2 cellular contexts compared by ENCODE assay signal in the genomic region with DNA sequence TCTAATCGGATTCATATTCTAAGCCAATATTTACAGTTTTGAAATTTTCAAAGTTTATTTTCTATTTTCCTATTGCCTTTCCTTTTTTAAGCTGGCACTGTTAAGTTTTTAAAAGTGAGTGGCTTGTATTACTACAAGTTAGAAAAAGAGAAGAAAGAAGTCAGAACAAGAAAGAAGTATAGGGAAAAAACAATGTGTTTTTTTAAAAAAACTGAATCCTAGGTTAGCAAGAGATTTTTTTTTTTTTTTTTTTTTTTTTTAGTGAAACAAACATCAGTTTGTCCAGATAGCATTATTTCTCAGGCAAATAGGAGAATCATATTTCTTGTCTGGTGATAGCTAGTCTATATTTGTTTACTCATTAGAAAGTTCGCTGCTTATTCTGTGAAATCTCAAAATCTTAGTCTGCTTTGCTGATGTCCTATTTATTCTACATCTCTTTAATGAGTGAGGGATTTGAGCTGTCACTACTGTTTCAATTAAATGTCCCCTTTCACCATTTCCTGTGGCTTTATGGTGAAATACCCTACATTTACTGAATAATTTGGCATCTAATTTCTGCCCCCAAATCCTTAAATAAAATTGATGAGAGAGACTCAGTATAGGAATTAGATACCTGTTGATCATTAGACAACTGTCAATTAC.
TF ChIP-seq lines count a peak whose summit lies in the region.

No MANE protein-coding gene starts in this region.

TF ChIP-seq in SK-N-SH, 30 proteins besides CTCF, POLR2A, EP300 and RAD21 (continued from another document):
- TF ChIP-seq FOSL2 (IDR thresholded peaks at IDR 0.05; ENCODE audit: borderline replicate concordance, low read depth) (no peak), MEF2A (IDR thresholded peaks at IDR 0.05; ENCODE audit: borderline replicate concordance, low read depth) (no peak), EZH2phosphoT487 (IDR thresholded peaks at IDR 0.05; ENCODE audit: borderline replicate concordance, low read depth) (no peak), YY1 (IDR thresholded peaks at IDR 0.05; ENCODE audit: low read depth) (no peak), FOXM1 (IDR thresholded peaks at IDR 0.05; ENCODE audit: low read depth) (no peak)
- TF ChIP-seq, protein P1, sequence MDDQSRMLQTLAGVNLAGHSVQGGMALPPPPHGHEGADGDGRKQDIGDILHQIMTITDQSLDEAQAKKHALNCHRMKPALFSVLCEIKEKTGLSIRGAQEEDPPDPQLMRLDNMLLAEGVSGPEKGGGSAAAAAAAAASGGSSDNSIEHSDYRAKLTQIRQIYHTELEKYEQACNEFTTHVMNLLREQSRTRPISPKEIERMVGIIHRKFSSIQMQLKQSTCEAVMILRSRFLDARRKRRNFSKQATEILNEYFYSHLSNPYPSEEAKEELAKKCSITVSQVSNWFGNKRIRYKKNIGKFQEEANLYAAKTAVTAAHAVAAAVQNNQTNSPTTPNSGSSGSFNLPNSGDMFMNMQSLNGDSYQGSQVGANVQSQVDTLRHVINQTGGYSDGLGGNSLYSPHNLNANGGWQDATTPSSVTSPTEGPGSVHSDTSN (IDR thresholded peaks at IDR 0.05) = no peak

TF ChIP-seq in SK-N-SH treated with all-trans-retinoic acid at 6 μM for 48 hours, 23 proteins besides CTCF, POLR2A, EP300 and RAD21 (continued from another document):
- TF ChIP-seq, protein P2, sequence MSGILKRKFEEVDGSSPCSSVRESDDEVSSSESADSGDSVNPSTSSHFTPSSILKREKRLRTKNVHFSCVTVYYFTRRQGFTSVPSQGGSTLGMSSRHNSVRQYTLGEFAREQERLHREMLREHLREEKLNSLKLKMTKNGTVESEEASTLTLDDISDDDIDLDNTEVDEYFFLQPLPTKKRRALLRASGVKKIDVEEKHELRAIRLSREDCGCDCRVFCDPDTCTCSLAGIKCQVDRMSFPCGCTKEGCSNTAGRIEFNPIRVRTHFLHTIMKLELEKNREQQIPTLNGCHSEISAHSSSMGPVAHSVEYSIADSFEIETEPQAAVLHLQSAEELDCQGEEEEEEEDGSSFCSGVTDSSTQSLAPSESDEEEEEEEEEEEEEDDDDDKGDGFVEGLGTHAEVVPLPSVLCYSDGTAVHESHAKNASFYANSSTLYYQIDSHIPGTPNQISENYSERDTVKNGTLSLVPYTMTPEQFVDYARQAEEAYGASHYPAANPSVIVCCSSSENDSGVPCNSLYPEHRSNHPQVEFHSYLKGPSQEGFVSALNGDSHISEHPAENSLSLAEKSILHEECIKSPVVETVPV (CRISPR knock-in tag; IDR thresholded peaks at IDR 0.05) = no peak
- TF ChIP-seq, protein P3, sequence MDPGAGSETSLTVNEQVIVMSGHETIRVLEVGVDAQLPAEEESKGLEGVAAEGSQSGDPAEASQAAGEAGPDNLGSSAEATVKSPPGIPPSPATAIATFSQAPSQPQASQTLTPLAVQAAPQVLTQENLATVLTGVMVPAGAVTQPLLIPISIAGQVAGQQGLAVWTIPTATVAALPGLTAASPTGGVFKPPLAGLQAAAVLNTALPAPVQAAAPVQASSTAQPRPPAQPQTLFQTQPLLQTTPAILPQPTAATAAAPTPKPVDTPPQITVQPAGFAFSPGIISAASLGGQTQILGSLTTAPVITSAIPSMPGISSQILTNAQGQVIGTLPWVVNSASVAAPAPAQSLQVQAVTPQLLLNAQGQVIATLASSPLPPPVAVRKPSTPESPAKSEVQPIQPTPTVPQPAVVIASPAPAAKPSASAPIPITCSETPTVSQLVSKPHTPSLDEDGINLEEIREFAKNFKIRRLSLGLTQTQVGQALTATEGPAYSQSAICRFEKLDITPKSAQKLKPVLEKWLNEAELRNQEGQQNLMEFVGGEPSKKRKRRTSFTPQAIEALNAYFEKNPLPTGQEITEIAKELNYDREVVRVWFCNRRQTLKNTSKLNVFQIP (CRISPR knock-in tag; IDR thresholded peaks at IDR 0.05; ENCODE audit: borderline replicate concordance, low read depth) = no peak
- TF ChIP-seq BACH2 (CRISPR knock-in tag; IDR thresholded peaks at IDR 0.05; ENCODE audit: borderline replicate concordance) (no peak), GLIS3 (CRISPR knock-in tag; IDR thresholded peaks at IDR 0.05) (no peak)
- TF ChIP-seq, protein P4, sequence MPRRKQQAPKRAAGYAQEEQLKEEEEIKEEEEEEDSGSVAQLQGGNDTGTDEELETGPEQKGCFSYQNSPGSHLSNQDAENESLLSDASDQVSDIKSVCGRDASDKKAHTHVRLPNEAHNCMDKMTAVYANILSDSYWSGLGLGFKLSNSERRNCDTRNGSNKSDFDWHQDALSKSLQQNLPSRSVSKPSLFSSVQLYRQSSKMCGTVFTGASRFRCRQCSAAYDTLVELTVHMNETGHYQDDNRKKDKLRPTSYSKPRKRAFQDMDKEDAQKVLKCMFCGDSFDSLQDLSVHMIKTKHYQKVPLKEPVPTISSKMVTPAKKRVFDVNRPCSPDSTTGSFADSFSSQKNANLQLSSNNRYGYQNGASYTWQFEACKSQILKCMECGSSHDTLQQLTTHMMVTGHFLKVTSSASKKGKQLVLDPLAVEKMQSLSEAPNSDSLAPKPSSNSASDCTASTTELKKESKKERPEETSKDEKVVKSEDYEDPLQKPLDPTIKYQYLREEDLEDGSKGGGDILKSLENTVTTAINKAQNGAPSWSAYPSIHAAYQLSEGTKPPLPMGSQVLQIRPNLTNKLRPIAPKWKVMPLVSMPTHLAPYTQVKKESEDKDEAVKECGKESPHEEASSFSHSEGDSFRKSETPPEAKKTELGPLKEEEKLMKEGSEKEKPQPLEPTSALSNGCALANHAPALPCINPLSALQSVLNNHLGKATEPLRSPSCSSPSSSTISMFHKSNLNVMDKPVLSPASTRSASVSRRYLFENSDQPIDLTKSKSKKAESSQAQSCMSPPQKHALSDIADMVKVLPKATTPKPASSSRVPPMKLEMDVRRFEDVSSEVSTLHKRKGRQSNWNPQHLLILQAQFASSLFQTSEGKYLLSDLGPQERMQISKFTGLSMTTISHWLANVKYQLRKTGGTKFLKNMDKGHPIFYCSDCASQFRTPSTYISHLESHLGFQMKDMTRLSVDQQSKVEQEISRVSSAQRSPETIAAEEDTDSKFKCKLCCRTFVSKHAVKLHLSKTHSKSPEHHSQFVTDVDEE (CRISPR knock-in tag; IDR thresholded peaks at IDR 0.05) = no peak
